Comparison of ENCODE assay signal across 8 cellular contexts in the genomic region with DNA sequence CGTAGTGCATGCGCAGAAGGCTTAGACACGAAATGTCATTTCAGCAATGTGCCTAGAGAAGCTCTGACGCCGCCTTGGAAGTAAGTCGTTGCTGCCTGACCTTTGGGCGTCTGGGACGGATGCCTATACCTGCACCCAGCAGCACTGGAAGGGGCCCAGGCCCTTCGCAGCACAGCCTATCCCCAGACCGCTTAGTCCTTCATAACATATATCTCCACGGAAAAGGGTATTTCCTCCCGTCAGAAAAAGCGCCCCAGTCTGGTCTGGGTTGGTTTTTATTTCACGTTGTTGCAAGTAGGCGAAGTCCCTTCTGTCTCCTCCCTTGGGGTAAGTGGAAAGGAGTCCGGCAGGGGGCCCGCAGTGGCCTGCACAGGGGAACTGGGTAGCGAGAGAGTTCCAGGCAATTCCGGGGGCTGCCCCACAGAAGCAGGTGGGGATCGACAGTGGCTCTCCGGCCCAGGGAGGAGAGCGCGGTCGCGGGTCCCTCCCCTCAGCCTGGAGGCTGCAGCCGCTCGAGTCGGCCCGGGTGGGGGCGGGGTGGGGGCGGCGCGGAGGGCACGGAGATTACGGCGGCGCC. TPM values are rescaled to one million over a fixed set of nuclear protein-coding genes. Genes with fewer than 3 reads are reported as not detected.
DNase-seq lines count a peak whose midpoint lies in the region; ATAC-seq and TF ChIP-seq lines count a peak whose summit lies in the region.

No MANE protein-coding gene starts in this region.

- no peak for TF ChIP-seq RAD21 in Ishikawa (IDR thresholded peaks at IDR 0.05; ENCODE audit: low read depth)

- ATAC-seq in GM21526 (IDR thresholded peaks at IDR 0.05; ENCODE audit: low FRiP score, unreplicated experiment): no peak
- ATAC-seq in GM21515 (IDR thresholded peaks at IDR 0.05; ENCODE audit: unreplicated experiment): no peak
- ATAC-seq in HG03442 (IDR thresholded peaks at IDR 0.05; ENCODE audit: unreplicated experiment): no peak

- H3K4me1 ChIP-seq in A673 (ENCODE audit: insufficient read depth, low read length, poor library complexity, severe bottlenecking): no peaks in the 10 kb centered on the region

- no peaks in the 10 kb centered on the region for H3K9me3 ChIP-seq in A673 (ENCODE audit: low read depth, low read length, poor library complexity, severe bottlenecking)

- CTCF ChIA-PET in A673 (lab: Charles Lee): no interaction called here

- BruUV-seq in A673 (replicated peaks; lab: Mats Ljungman, UMichigan): no TSS peak

- H3K27me3 ChIP-seq in A673 (replicated peaks; ENCODE audit: insufficient read depth, low read depth, low read length, poor library complexity): peaks cover 73% of the 10 kb centered on the region
- H3K27me3 ChIP-seq in dorsolateral prefrontal cortex: peaks cover 2 to 56% (median 47%) of the 10 kb centered on the region in 45 donors

- no peak for TF ChIP-seq CTCF in A673 (conservative IDR thresholded peaks at IDR 0.05; ENCODE audit: low read depth, low read length)
- TF ChIP-seq CTCF in dorsolateral prefrontal cortex (IDR thresholded peaks at IDR 0.05 in 54 of 56, conservative IDR thresholded peaks at IDR 0.05 in 2 of 56; ENCODE audit: low read depth in 1 of 56, partially characterized antibody in 56 of 56): peak in 5 of 56 donors; percentile 13 to 28 (median 16)

- H3K4me3 ChIP-seq in A673 (ENCODE audit: low read depth, low read length, poor library complexity, severe bottlenecking) (peak overlapping the region; percentile 51), dorsolateral prefrontal cortex (peak overlapping the region; percentile 35 to 76 (median 58))

- DNase-seq in A673 (ENCODE audit: low spot score) (peak; percentile 24), dorsolateral prefrontal cortex (peak in 2 of 10 donors; percentile 3 to 34), midbrain (lab: John Stamatoyannopoulos, UW) (peak; percentile 65), NCI-H2171 treated with DMSO at 0.1 percent for 48 hours (lab: John Stamatoyannopoulos, UW) (no peak)

- TF ChIP-seq EP300 in Ishikawa (IDR thresholded peaks at IDR 0.05; ENCODE audit: borderline replicate concordance): peak; percentile 29; the same call in 1 of the 2 replicates

- intact Hi-C loops in A673 (cut with micrococcal nuclease; ENCODE audit: unreplicated experiment): no loop called here
- intact Hi-C loops in dorsolateral prefrontal cortex (cut with DNase I): no loop called here

- H3K36me3 ChIP-seq in A673 (ENCODE audit: insufficient read depth, low read length, poor library complexity, severe bottlenecking): no peaks in the 10 kb centered on the region

- H3K27ac ChIP-seq in A673 (ENCODE audit: low read depth, low read length, poor library complexity, severe bottlenecking) (no peak overlapping the region), dorsolateral prefrontal cortex (peak overlapping the region in 22 of 59 donors; percentile 15 to 86 (median 47))

- POLR2A ChIA-PET in A673 (lab: Charles Lee; ENCODE audit: low non-redundant PET): no interaction called here

TF ChIP-seq in Ishikawa, 13 proteins besides CTCF, POLR2A, EP300 and RAD21:
- no peak for TF ChIP-seq ZBTB7A (IDR thresholded peaks at IDR 0.05; ENCODE audit: low read depth)
- TF ChIP-seq FOXM1 (IDR thresholded peaks at IDR 0.05; ENCODE audit: borderline replicate concordance, low read depth): no peak
- TF ChIP-seq CREB1 (IDR thresholded peaks at IDR 0.05; ENCODE audit: low read depth): no peak
- no peak for TF ChIP-seq TEAD4 (IDR thresholded peaks at IDR 0.05)
- TF ChIP-seq, protein P1, sequence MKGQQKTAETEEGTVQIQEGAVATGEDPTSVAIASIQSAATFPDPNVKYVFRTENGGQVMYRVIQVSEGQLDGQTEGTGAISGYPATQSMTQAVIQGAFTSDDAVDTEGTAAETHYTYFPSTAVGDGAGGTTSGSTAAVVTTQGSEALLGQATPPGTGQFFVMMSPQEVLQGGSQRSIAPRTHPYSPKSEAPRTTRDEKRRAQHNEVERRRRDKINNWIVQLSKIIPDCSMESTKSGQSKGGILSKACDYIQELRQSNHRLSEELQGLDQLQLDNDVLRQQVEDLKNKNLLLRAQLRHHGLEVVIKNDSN (IDR thresholded peaks at IDR 0.05): no peak
- TF ChIP-seq YY1 (IDR thresholded peaks at IDR 0.05; ENCODE audit: low read depth): no peak
- TF ChIP-seq, protein P2, sequence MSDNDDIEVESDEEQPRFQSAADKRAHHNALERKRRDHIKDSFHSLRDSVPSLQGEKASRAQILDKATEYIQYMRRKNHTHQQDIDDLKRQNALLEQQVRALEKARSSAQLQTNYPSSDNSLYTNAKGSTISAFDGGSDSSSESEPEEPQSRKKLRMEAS (IDR thresholded peaks at IDR 0.05): peak; percentile 68
- TF ChIP-seq TAF1 (IDR thresholded peaks at IDR 0.05; ENCODE audit: low read depth): peak; percentile 33; the same call in 1 of the 2 replicates

RNA-seq across cellular contexts. Expression of a gene that starts 0.6 kb away (rescaled TPM):
- total RNA-seq in A673 (2021) (1.3 and 1.5 TPM in 2 replicates), dorsolateral prefrontal cortex (10 to 100 TPM in 2 of 120 experiments, 1 to 10 TPM in 117, under 1 TPM in 1; 0.76 to 11.4 (median 3.3) TPM)
